In genomic region chr3:122245513-122246174, GRCh38 we compare ENCODE assay signal across 9 cellular contexts.
DNase-seq lines count a peak whose midpoint lies in the region; ATAC-seq and TF ChIP-seq lines count a peak whose summit lies in the region.
"Had no signal": no experiment of that assay in that cellular context is flagged by ENCODE, and none has a peak within 500 bp of the region (broad histone marks: within the 10 kb centered on the region; RNA-seq: fewer than 3 reads in every experiment).

No MANE protein-coding gene starts in this region.

- H3K36me3 Mint-ChIP-seq in CD4-positive, alpha-beta T cell (ENCODE audit: low read depth), result no peaks in the 10 kb centered on the region
- H3K36me3 Mint-ChIP-seq in activated T-helper 17 cell treated with anti-CD3 and anti-CD28 coated beads, Interleukin-2, amount 50 U/mL, for 72 hours (ENCODE audit: low read depth), result no peaks in the 10 kb centered on the region

- H3K4me1 ChIP-seq in mononuclear cell (ENCODE audit: insufficient read depth, low read length), result peaks cover 37% of the 10 kb centered on the region

- peaks cover 3% of the 10 kb centered on the region for H3K27me3 Mint-ChIP-seq in CD4-positive, alpha-beta T cell
- no peaks in the 10 kb centered on the region for H3K27me3 Mint-ChIP-seq in activated T-helper 17 cell treated with anti-CD3 and anti-CD28 coated beads, Interleukin-2, amount 50 U/mL, for 72 hours

- H3K9me3 ChIP-seq in CD4-positive, alpha-beta T cell (ENCODE audit: control insufficient read depth, low read length), result no peaks in the 10 kb centered on the region
- no peaks in the 10 kb centered on the region for H3K9me3 ChIP-seq in mononuclear cell (ENCODE audit: low read depth, low read length)

- H3K27ac Mint-ChIP-seq in CD4-positive, alpha-beta T cell, result no peak overlapping the region
- peak overlapping the region; percentile 55 for H3K27ac Mint-ChIP-seq in activated T-helper 17 cell treated with anti-CD3 and anti-CD28 coated beads, Interleukin-2, amount 50 U/mL, for 72 hours

- peak; percentile 41 for TF ChIP-seq CTCF in CD4-positive, alpha-beta T cell (IDR thresholded peaks at IDR 0.05)

- H3K27me3 ChIP-seq in CD4-positive, alpha-beta T cell (ENCODE audit: control insufficient read depth, insufficient read depth, low read length), result no peaks in the 10 kb centered on the region
- no peaks in the 10 kb centered on the region for H3K27me3 ChIP-seq in mononuclear cell (ENCODE audit: insufficient read depth, low read length)

- peak overlapping the region; percentile 62 for H3K4me3 Mint-ChIP-seq in CD4-positive, alpha-beta T cell
- H3K4me3 Mint-ChIP-seq in activated T-helper 17 cell treated with anti-CD3 and anti-CD28 coated beads, Interleukin-2, amount 50 U/mL, for 72 hours, result peak overlapping the region; percentile 79

- CTCF ChIA-PET in CD4-positive, alpha-beta T cell (lab: Charles Lee), result no interaction called here

- H3K27ac ChIP-seq in CD4-positive, alpha-beta T cell (ENCODE audit: low read depth, low read length), result no peak overlapping the region
- H3K27ac ChIP-seq: KMS-11 had no signal

- peaks cover 26% of the 10 kb centered on the region for H3K4me1 Mint-ChIP-seq in CD4-positive, alpha-beta T cell (ENCODE audit: low read depth)
- peaks cover 6% of the 10 kb centered on the region for H3K4me1 Mint-ChIP-seq in activated T-helper 17 cell treated with anti-CD3 and anti-CD28 coated beads, Interleukin-2, amount 50 U/mL, for 72 hours

- H3K9me3 Mint-ChIP-seq in CD4-positive, alpha-beta T cell, result no peaks in the 10 kb centered on the region
- H3K9me3 Mint-ChIP-seq in activated T-helper 17 cell treated with anti-CD3 and anti-CD28 coated beads, Interleukin-2, amount 50 U/mL, for 72 hours, result no peaks in the 10 kb centered on the region

- DNase-seq in CD4-positive, alpha-beta T cell, result no peak
- DNase-seq in NCI-H446 treated with DMSO at 0.1 percent for 48 hours (lab: John Stamatoyannopoulos, UW), result no peak
- DNase-seq in NCI-H1092 (lab: John Stamatoyannopoulos, UW), result no peak
- DNase-seq in mesenteric fat pad (ENCODE audit: low spot score), result no peak
- no peak for DNase-seq in amygdala (lab: John Stamatoyannopoulos, UW)

- no peak for ATAC-seq in CD4-positive, alpha-beta T cell (ENCODE audit: poor library complexity)
- ATAC-seq in HG03354 (IDR thresholded peaks at IDR 0.05; ENCODE audit: poor library complexity, severe bottlenecking, unreplicated experiment), result peak; percentile 42
- peak; percentile 90 for ATAC-seq in activated T-helper 17 cell treated with anti-CD3 and anti-CD28 coated beads, Interleukin-2, amount 50 U/mL, for 72 hours (replicated peaks)

- intact Hi-C loops in CD4-positive, alpha-beta T cell (cut with DNase I, micrococcal nuclease), result no loop called here

- H3K4me3 ChIP-seq in mononuclear cell (ENCODE audit: low read length), result peak overlapping the region; percentile 12

- POLR2A ChIA-PET in CD4-positive, alpha-beta T cell (lab: Charles Lee), result interaction anchor here (2.1 kb wide), 1 partner anchor 10 kb away, joined by 4 read pairs; no protein-coding TSS in a partner anchor
